ENCODE assay signal across 9 cellular contexts in genomic region chrX:37905436-37906147, GRCh38.
DNase-seq lines count a peak whose midpoint lies in the region; ATAC-seq, FAIRE-seq and TF ChIP-seq lines count a peak whose summit lies in the region.
"Had no signal": no experiment of that assay in that cellular context is flagged by ENCODE, and none has a peak within 500 bp of the region (broad histone marks: within the 10 kb centered on the region; RNA-seq: fewer than 3 reads in every experiment).

No MANE protein-coding gene starts in this region.

- TF ChIP-seq CTCF in Loucy (conservative IDR thresholded peaks at IDR 0.05; ENCODE audit: low read length), result no peak; the same call in 1 of the 2 replicates

- no peaks in the 10 kb centered on the region for H3K36me3 Mint-ChIP-seq in activated naive CD8-positive, alpha-beta T cell treated with anti-CD3 and anti-CD28 coated beads, Interleukin-2, amount 50 U/mL, for 24 hours (ENCODE audit: low read depth)

- no peaks in the 10 kb centered on the region for H3K36me3 ChIP-seq in Loucy (ENCODE audit: insufficient read depth, low read length)

- ATAC-seq in activated naive CD8-positive, alpha-beta T cell treated with anti-CD3 and anti-CD28 coated beads, Interleukin-2, amount 50 U/mL, for 24 hours, result peak; percentile 52
- no peak for ATAC-seq in HG03521 (IDR thresholded peaks at IDR 0.05; ENCODE audit: unreplicated experiment)
- no peak for ATAC-seq in HG02973 (IDR thresholded peaks at IDR 0.05; ENCODE audit: unreplicated experiment)

- no peak overlapping the region for H2AFZ ChIP-seq in Loucy (ENCODE audit: low read length)

- H3K79me2 ChIP-seq in Loucy (ENCODE audit: insufficient read depth, low read length), result no peaks in the 10 kb centered on the region

- H4K20me1 ChIP-seq in Loucy (ENCODE audit: insufficient read depth, low read length, poor library complexity, severe bottlenecking), result no peaks in the 10 kb centered on the region

- H3K27me3 ChIP-seq in Loucy (ENCODE audit: insufficient read depth, low read length, poor library complexity, severe bottlenecking), result no peaks in the 10 kb centered on the region

- no peaks in the 10 kb centered on the region for H3K4me1 ChIP-seq in Loucy (ENCODE audit: insufficient read depth, low read length, poor library complexity, severe bottlenecking)

- peaks cover 12% of the 10 kb centered on the region for H3K27me3 Mint-ChIP-seq in activated naive CD8-positive, alpha-beta T cell treated with anti-CD3 and anti-CD28 coated beads, Interleukin-2, amount 50 U/mL, for 24 hours

- FAIRE-seq in GM19239 (lab: Jason Lieb, UNC), result no peak

- peak overlapping the region; percentile 38 for H3K4me3 Mint-ChIP-seq in activated naive CD8-positive, alpha-beta T cell treated with anti-CD3 and anti-CD28 coated beads, Interleukin-2, amount 50 U/mL, for 24 hours
- H3K4me3 Mint-ChIP-seq: stimulated activated naive CD8-positive, alpha-beta T cell treated with anti-CD3 and anti-CD28 coated beads, Interleukin-15, Interleukin-2, amounts not matched to agents 100 ng/mL and 50 ng/mL, for 24 hours had no signal

- H3K27ac Mint-ChIP-seq in activated naive CD8-positive, alpha-beta T cell treated with anti-CD3 and anti-CD28 coated beads, Interleukin-2, amount 50 U/mL, for 24 hours, result no peak overlapping the region
- H3K27ac Mint-ChIP-seq: stimulated activated naive CD8-positive, alpha-beta T cell treated with anti-CD3 and anti-CD28 coated beads, Interleukin-15, Interleukin-2, amounts not matched to agents 100 ng/mL and 50 ng/mL, for 24 hours had no signal

- H3K9ac ChIP-seq in Loucy (ENCODE audit: low read depth, low read length, poor library complexity, severe bottlenecking), result no peak overlapping the region

- no peaks in the 10 kb centered on the region for H3K9me3 ChIP-seq in Loucy (ENCODE audit: insufficient read depth, low read depth, low read length)

- peaks cover 5% of the 10 kb centered on the region for H3K4me1 Mint-ChIP-seq in activated naive CD8-positive, alpha-beta T cell treated with anti-CD3 and anti-CD28 coated beads, Interleukin-2, amount 50 U/mL, for 24 hours

- no peaks in the 10 kb centered on the region for H3F3A ChIP-seq in Loucy (ENCODE audit: low read depth)

- peak overlapping the region; percentile 60 for H3K4me3 ChIP-seq in Loucy (ENCODE audit: low read length, poor library complexity, severe bottlenecking)

- no peaks in the 10 kb centered on the region for H3K9me3 Mint-ChIP-seq in activated naive CD8-positive, alpha-beta T cell treated with anti-CD3 and anti-CD28 coated beads, Interleukin-2, amount 50 U/mL, for 24 hours
- H3K9me3 Mint-ChIP-seq: stimulated activated naive CD8-positive, alpha-beta T cell treated with anti-CD3 and anti-CD28 coated beads, Interleukin-15, Interleukin-2, amounts not matched to agents 100 ng/mL and 50 ng/mL, for 24 hours had no signal

- H3K9me2 ChIP-seq in Loucy (replicated peaks; ENCODE audit: low read depth, low read length), result no peaks in the 10 kb centered on the region

- DNase-seq in COR-L47 (lab: John Stamatoyannopoulos, UW) (peak; percentile 46), islet precursor cell (peak; percentile 96), epidermal melanocyte (ENCODE audit: insufficient read length, low spot score) (no peak), GM19239 (ENCODE audit: insufficient read length, low spot score) (no peak)
- peak; percentile 15 for DNase-seq in activated naive CD8-positive, alpha-beta T cell treated with anti-CD3 and anti-CD28 coated beads, Interleukin-2, amount 50 U/mL, for 24 hours

- peak overlapping the region; percentile 42 for H3K4me2 ChIP-seq in Loucy (ENCODE audit: low read depth, low read length, poor library complexity, severe bottlenecking)

Comparison
In these comparisons a context has a peak if more than half of its experiments do, and no peak if none do; other contexts are left out.
1. DNase-seq: peak in COR-L47 (single experiment), activated naive CD8-positive, alpha-beta T cell treated with anti-CD3 and anti-CD28 coated beads, Interleukin-2, amount 50 U/mL, for 24 hours (single experiment) and islet precursor cell (single experiment); none in epidermal melanocyte (single experiment) and GM19239 (single experiment).